23 cellular contexts compared by ENCODE assay signal in genomic region chr20:11195169-11195568, GRCh38.
A peak's percentile ranks its signal among the peaks of the same experiment; 100 is the strongest.
DNase-seq lines count a peak whose midpoint lies in the region; ATAC-seq and FAIRE-seq lines count a peak whose summit lies in the region.
"Had no signal": no experiment of that assay in that cellular context is flagged by ENCODE, and none has a peak within 500 bp of the region (broad histone marks: within the 10 kb centered on the region; RNA-seq: fewer than 3 reads in every experiment).

No MANE protein-coding gene starts in this region.

- peaks cover 0 to 3% of the 10 kb centered on the region in 2 donors for H3K4me1 ChIP-seq in small intestine (ENCODE audit: control insufficient read depth in 2 of 2, insufficient read depth in 1 of 2, low read depth in 1 of 2, low read length in 1 of 2)
- H3K4me1 ChIP-seq: HAP-1 had no signal

- peaks cover 23% of the 10 kb centered on the region for H3K9me3 Mint-ChIP-seq in dendritic cell treated with granulocyte-macrophage colony-stimulating factor and Interleukin-4, amounts not matched to agents 40 ng/mL and 50 ng/mL, for 4 days
- H3K9me3 Mint-ChIP-seq: activated CD4-positive, alpha-beta T cell treated with anti-CD3 and anti-CD28 coated beads, Interleukin-2, amount 10 ng/mL, durations not matched to agents 7 days and 5 days had no signal

- DNase-seq in NCI-H2227 treated with DMSO at 0.1 percent for 48 hours (lab: John Stamatoyannopoulos, UW) (peak; percentile 67), left kidney (ENCODE audit: low read depth, low spot score) (peak; percentile 91), small intestine (peak; percentile 62), HK-2 (ENCODE audit: unreplicated experiment) (no peak), GM19240 (ENCODE audit: insufficient read length, low spot score) (no peak)
- DNase-seq in stimulated activated CD4-positive, alpha-beta T cell treated with anti-CD3 and anti-CD28 coated beads, Interleukin-2, amount 100 ng/mL, for 48 hours: no peak
- DNase-seq: activated CD4-positive, alpha-beta T cell treated with anti-CD3 and anti-CD28 coated beads, Interleukin-2, amount 10 ng/mL, durations not matched to agents 7 days and 5 days; activated CD8-positive, alpha-beta memory T cell treated with anti-CD3 and anti-CD28 coated beads, Interleukin-2, amount 50 U/mL, for 48 hours; activated gamma-delta T cell; amniotic stem cell; effector memory CD4-positive, alpha-beta T cell; glutamatergic neuron; KG1; NCI-H1048; NCI-H2107; NCI-H774; nucleus accumbens; stimulated activated CD4-positive, alpha-beta T cell treated with anti-CD3 and anti-CD28 coated beads, Interleukin-4, amount 100 ng/mL, for 1 hour had no signal

- H3K27me3 Mint-ChIP-seq in dendritic cell treated with granulocyte-macrophage colony-stimulating factor and Interleukin-4, amounts not matched to agents 40 ng/mL and 50 ng/mL, for 4 days: peaks cover 3% of the 10 kb centered on the region
- H3K27me3 Mint-ChIP-seq: activated CD4-positive, alpha-beta T cell treated with anti-CD3 and anti-CD28 coated beads, Interleukin-2, amount 10 ng/mL, durations not matched to agents 7 days and 5 days; central memory CD8-positive, alpha-beta T cell had no signal

- peaks cover 47% of the 10 kb centered on the region for H3K4me1 Mint-ChIP-seq in dendritic cell treated with granulocyte-macrophage colony-stimulating factor and Interleukin-4, amounts not matched to agents 40 ng/mL and 50 ng/mL, for 4 days (ENCODE audit: low read depth)
- H3K4me1 Mint-ChIP-seq: activated CD4-positive, alpha-beta T cell treated with anti-CD3 and anti-CD28 coated beads, Interleukin-2, amount 10 ng/mL, durations not matched to agents 7 days and 5 days; central memory CD8-positive, alpha-beta T cell had no signal

- H3K9me3 ChIP-seq in small intestine (ENCODE audit: control insufficient read depth, low read depth): no peaks in the 10 kb centered on the region
- H3K9me3 ChIP-seq: HAP-1 had no signal

- 13 to 62% (median 24%) methylated on average over 6 of the region's 6 CpGs for WGBS in small intestine, 3 donors

- H3K27me3 ChIP-seq in small intestine (ENCODE audit: control insufficient read depth in 2 of 2, insufficient read depth in 2 of 2, low read length in 2 of 2): no peaks in the 10 kb centered on the region

- H3K27ac ChIP-seq in small intestine (ENCODE audit: low read depth in 1 of 2, low read length in 1 of 2): no peak overlapping the region

- H3K27ac Mint-ChIP-seq in dendritic cell treated with granulocyte-macrophage colony-stimulating factor and Interleukin-4, amounts not matched to agents 40 ng/mL and 50 ng/mL, for 4 days: peak overlapping the region; percentile 77
- H3K27ac Mint-ChIP-seq: activated CD4-positive, alpha-beta T cell treated with anti-CD3 and anti-CD28 coated beads, Interleukin-2, amount 10 ng/mL, durations not matched to agents 7 days and 5 days had no signal

- H3K4me3 ChIP-seq in small intestine (ENCODE audit: low read depth in 1 of 2, low read length in 2 of 2): no peak overlapping the region
- H3K4me3 ChIP-seq: HAP-1 had no signal

- intact Hi-C loops in dendritic cell treated with granulocyte-macrophage colony-stimulating factor and Interleukin-4, amounts not matched to agents 40 ng/mL and 50 ng/mL, for 4 days (cut with micrococcal nuclease): no loop called here

- FAIRE-seq in small intestine (lab: Jason Lieb, UNC): no peak
- FAIRE-seq: G401.6 had no signal

- no peak overlapping the region for H3K4me3 Mint-ChIP-seq in dendritic cell treated with granulocyte-macrophage colony-stimulating factor and Interleukin-4, amounts not matched to agents 40 ng/mL and 50 ng/mL, for 4 days
- H3K4me3 Mint-ChIP-seq: activated CD4-positive, alpha-beta T cell treated with anti-CD3 and anti-CD28 coated beads, Interleukin-2, amount 10 ng/mL, durations not matched to agents 7 days and 5 days; central memory CD8-positive, alpha-beta T cell had no signal

- ATAC-seq in GM18868 (IDR thresholded peaks at IDR 0.05; ENCODE audit: unreplicated experiment): no peak

- no peaks in the 10 kb centered on the region for H3K36me3 ChIP-seq in small intestine (ENCODE audit: control insufficient read depth in 2 of 2, insufficient read depth in 2 of 2, low read length in 2 of 2)
- H3K36me3 ChIP-seq: HAP-1 had no signal

- peaks cover 10% of the 10 kb centered on the region for H3K36me3 Mint-ChIP-seq in dendritic cell treated with granulocyte-macrophage colony-stimulating factor and Interleukin-4, amounts not matched to agents 40 ng/mL and 50 ng/mL, for 4 days (ENCODE audit: low read depth)

Comparison
In these comparisons a context has a peak if more than half of its experiments do, and no peak if none do; other contexts are left out.
1. DNase-seq: peak in NCI-H2227 treated with DMSO at 0.1 percent for 48 hours (single experiment), left kidney (single experiment) and small intestine (single experiment); none in HK-2 (single experiment), GM19240 (single experiment) and stimulated activated CD4-positive, alpha-beta T cell treated with anti-CD3 and anti-CD28 coated beads, Interleukin-2, amount 100 ng/mL, for 48 hours (0 of 2).